ENCODE assay signal across 28 cellular contexts in the genomic region with DNA sequence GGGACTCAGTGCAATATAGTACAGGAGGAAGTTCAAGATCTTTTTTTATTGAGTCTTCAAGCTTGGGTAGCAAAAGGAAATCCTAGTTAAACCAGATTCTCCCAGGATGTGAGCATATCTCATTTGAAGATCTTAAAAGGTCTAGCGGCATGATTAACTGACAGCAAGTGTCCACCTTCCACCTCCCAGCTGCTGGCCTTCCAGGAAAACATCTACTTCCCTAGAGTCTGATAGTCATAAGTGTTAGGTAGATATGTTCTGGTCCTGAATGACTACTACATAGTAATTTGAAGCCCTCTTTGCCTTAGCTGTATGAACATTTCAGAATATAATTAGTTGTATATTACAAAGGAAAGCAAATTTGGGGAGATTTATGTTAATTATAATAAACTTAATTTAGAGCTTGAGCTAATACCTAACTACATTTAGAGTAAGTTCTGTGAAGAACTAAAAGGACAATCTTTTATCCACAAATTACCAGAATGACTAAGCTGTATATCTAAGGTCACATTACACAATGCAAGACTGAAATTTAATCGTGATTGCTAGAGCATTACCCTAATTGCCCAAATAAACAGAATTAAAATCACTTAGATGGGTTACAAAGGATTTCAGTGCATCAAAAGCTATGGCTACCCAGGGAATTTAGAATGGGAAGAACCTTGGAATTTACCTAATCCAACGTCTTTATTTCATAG. TPM values are rescaled to one million over a fixed set of nuclear protein-coding genes. Genes with fewer than 3 reads are reported as not detected.
"Had no signal": no experiment of that assay in that cellular context is flagged by ENCODE, and none has a peak within 500 bp of the region (broad histone marks: within the 10 kb centered on the region; RNA-seq: fewer than 3 reads in every experiment).

No MANE protein-coding gene starts in this region.

- H3K27me3 ChIP-seq: ascending aorta, colonic mucosa, gastrocnemius medialis had no signal

- H3K27ac ChIP-seq: ascending aorta, cardiac muscle cell, colonic mucosa, left ventricle myocardium inferior, sigmoid colon, thoracic aorta had no signal

- H3K9me3 ChIP-seq: ascending aorta, colonic mucosa, gastrocnemius medialis, left ventricle myocardium inferior, mucosa of descending colon, sigmoid colon, thoracic aorta had no signal

- H3K36me3 ChIP-seq: ascending aorta, cardiac muscle cell, colonic mucosa, gastrocnemius medialis, left ventricle myocardium inferior, sigmoid colon, thoracic aorta had no signal

- DNase-seq: activated CD4-positive, alpha-beta T cell treated with anti-CD3 and anti-CD28 coated beads for 48 hours; activated CD4-positive, alpha-beta T cell treated with anti-CD3 and anti-CD28 coated beads, Interleukin-2, amount 50 U/mL, for 48 hours; activated CD8-positive, alpha-beta memory T cell treated with anti-CD3 and anti-CD28 coated beads for 24 hours; activated gamma-delta T cell; activated naive CD4-positive, alpha-beta T cell treated with anti-CD3 and anti-CD28 coated beads, Interleukin-2, amount 10 ng/mL, durations not matched to agents 7 days and 5 days; activated naive CD8-positive, alpha-beta T cell treated with anti-CD3 and anti-CD28 coated beads, Interleukin-2, amount 10 ng/mL, durations not matched to agents 7 days and 5 days; activated T-cell treated with anti-CD3 and anti-CD28 coated beads, Interleukin-2, amount 50 U/mL, for 24 hours; cerebellar nuclear complex; colonic mucosa; effector CD8-positive, alpha-beta T cell; gastrocnemius medialis; glutamatergic neuron; left ventricle myocardium inferior; mucosa of descending colon; retina; sigmoid colon; small intestine; stimulated activated CD4-positive, alpha-beta T cell treated with anti-CD3 and anti-CD28 coated beads, Interleukin-4, amount 100 ng/mL, for 24 hours; trophoblast cell had no signal

- H3K4me1 ChIP-seq: ascending aorta, colonic mucosa, left ventricle myocardium inferior, sigmoid colon had no signal

- ATAC-seq: gastrocnemius medialis; mucosa of descending colon; natural killer cell treated with Interleukin-12 subunit alpha and Interleukin-12 subunit beta and Interleukin-15 and Interleukin-18, amount 100 ng/mL, for 72 hours; stimulated activated effector memory CD8-positive, alpha-beta T cell treated with anti-CD3 and anti-CD28 coated beads, Interleukin-12 subunit alpha, Interleukin-12 subunit beta, amount 100 ng/mL, for 72 hours had no signal

- H3K4me3 ChIP-seq: ascending aorta, cardiac muscle cell, colonic mucosa, gastrocnemius medialis, left ventricle myocardium inferior, lung, mucosa of descending colon, sigmoid colon, thoracic aorta had no signal

RNA-seq across cellular contexts. Expression of a gene that starts 9.9 kb away (rescaled TPM):
- total RNA-seq: activated naive CD8-positive, alpha-beta T cell treated with anti-CD3 and anti-CD28 coated beads, Interleukin-2, amount 10 ng/mL, durations not matched to agents 7 days and 5 days; dermis microvascular lymphatic vessel endothelial cell; epithelial cell of proximal tubule; left ventricle myocardium inferior; myocyte; natural killer cell treated with Interleukin-12 subunit alpha and Interleukin-12 subunit beta and Interleukin-15 and Interleukin-18, amount 100 ng/mL, for 72 hours had no signal
